Comparison of ENCODE assay signal across 2 cellular contexts in genomic region chr22:33050614-33051230, GRCh38.
TF ChIP-seq lines count a peak whose summit lies in the region.

No MANE protein-coding gene starts in this region.

TF ChIP-seq in IMR-90, 13 proteins besides CTCF, POLR2A, EP300 and RAD21:
- TF ChIP-seq MXI1 (IDR thresholded peaks at IDR 0.05; ENCODE audit: borderline replicate concordance, low read depth, low read length) (no peak), NFE2L2 (IDR thresholded peaks at IDR 0.05; ENCODE audit: low read depth, low read length) (no peak), RCOR1 (IDR thresholded peaks at IDR 0.05; ENCODE audit: insufficient replicate concordance, low read length) (no peak), FOS (IDR thresholded peaks at IDR 0.05; ENCODE audit: low read depth, low read length) (no peak), CEBPB (IDR thresholded peaks at IDR 0.05; ENCODE audit: low read depth, low read length) (no peak), MAZ (IDR thresholded peaks at IDR 0.05; ENCODE audit: borderline replicate concordance, low read depth, low read length) (no peak), CHD1 (IDR thresholded peaks at IDR 0.05; ENCODE audit: low read depth, low read length) (no peak), SMC3 (IDR thresholded peaks at IDR 0.05; ENCODE audit: low read depth, low read length) (no peak), ELK1 (IDR thresholded peaks at IDR 0.05; ENCODE audit: borderline replicate concordance, low read depth, low read length) (no peak), BHLHE40 (IDR thresholded peaks at IDR 0.05; ENCODE audit: low read depth, low read length) (no peak), MAFK (IDR thresholded peaks at IDR 0.05; ENCODE audit: low read depth, low read length) (no peak), USF2 (IDR thresholded peaks at IDR 0.05; ENCODE audit: low read depth, low read length) (no peak), RFX5 (IDR thresholded peaks at IDR 0.05; ENCODE audit: low read depth, low read length) (no peak)

TF ChIP-seq in H1, 55 proteins besides CTCF, POLR2A, EP300 and RAD21:
- TF ChIP-seq ATF3 (IDR thresholded peaks at IDR 0.05; ENCODE audit: insufficient read depth, low read depth, low read length) (no peak), MAX (IDR thresholded peaks at IDR 0.05) (no peak), CBX8 (IDR thresholded peaks at IDR 0.05; ENCODE audit: borderline replicate concordance, low read depth, low read length) (no peak), RXRA (IDR thresholded peaks at IDR 0.05; ENCODE audit: insufficient read depth, low read depth, low read length) (no peak), JUN (IDR thresholded peaks at IDR 0.05; ENCODE audit: low read depth, low read length) (no peak), TCF12 (IDR thresholded peaks at IDR 0.05; ENCODE audit: low read depth, low read length) (peak; percentile 80; the same call in 1 of the 2 replicates), KDM4A (IDR thresholded peaks at IDR 0.05; ENCODE audit: low read depth, low read length, severe bottlenecking) (no peak), NANOG (IDR thresholded peaks at IDR 0.05; ENCODE audit: insufficient read depth, low read depth, low read length, poor library complexity, severe bottlenecking) (no peak), BCL11A (IDR thresholded peaks at IDR 0.05; ENCODE audit: low read depth in 2 of 2, low read length in 2 of 2) (no peak), KDM1A (IDR thresholded peaks at IDR 0.05; ENCODE audit: borderline replicate concordance, low read length) (peak; percentile 96), TAF1 (IDR thresholded peaks at IDR 0.05; ENCODE audit: low read depth, low read length) (0 out of 2 replicates have a peak, but pooled peaks have one; percentile 21), SRF (IDR thresholded peaks at IDR 0.05; ENCODE audit: low read depth, low read length) (no peak), HDAC2 (IDR thresholded peaks at IDR 0.05; ENCODE audit: borderline replicate concordance in 1 of 2, low read depth in 2 of 2, low read length in 2 of 2) (peak; percentile 29 to 83; a peak in 1 of 4 replicates)
TF ChIP-seq in H1: peak in this region for 4.
